ENCODE assay signal across 13 cellular contexts in the genomic region with DNA sequence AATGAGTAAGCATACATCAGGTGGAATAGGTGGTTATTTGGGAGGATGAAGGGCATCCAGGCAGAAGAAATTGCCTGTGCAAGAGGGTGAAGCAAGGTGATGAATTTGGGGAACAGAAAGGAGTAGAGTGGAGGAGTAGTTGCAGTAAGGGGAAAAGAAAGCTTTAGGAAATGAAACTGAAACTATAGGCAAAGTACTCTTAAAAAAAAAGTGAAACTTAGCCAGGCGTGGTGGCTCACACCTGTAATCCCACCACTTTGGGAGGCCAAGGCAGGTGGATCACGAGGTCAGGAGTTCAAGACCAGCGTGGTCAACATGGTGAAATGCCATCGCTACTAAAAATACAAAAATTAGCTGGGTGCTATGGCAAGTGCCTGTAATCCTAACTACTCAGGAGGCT. TPM values are rescaled to one million over a fixed set of nuclear protein-coding genes. Genes with fewer than 3 reads are reported as not detected.
DNase-seq lines count a peak whose midpoint lies in the region; ATAC-seq, FAIRE-seq and TF ChIP-seq lines count a peak whose summit lies in the region.
"Had no signal": no experiment of that assay in that cellular context is flagged by ENCODE, and none has a peak within 500 bp of the region (broad histone marks: within the 10 kb centered on the region; RNA-seq: fewer than 3 reads in every experiment).

No MANE protein-coding gene starts in this region.

- no peak overlapping the region for H2AK5ac ChIP-seq in mesendoderm (ENCODE audit: low read length)

- H3K4me3 Mint-ChIP-seq in activated naive CD8-positive, alpha-beta T cell treated with anti-CD3 and anti-CD28 coated beads, Interleukin-2, amount 50 U/mL, for 24 hours = no peak overlapping the region
- H3K4me3 Mint-ChIP-seq: naive thymus-derived CD8-positive, alpha-beta T cell had no signal

- H3K36me3 ChIP-seq in KMS-11 (ENCODE audit: insufficient read depth) = peaks cover 56% of the 10 kb centered on the region; the same call in 1 of the 2 replicates
- H3K36me3 ChIP-seq in mesendoderm (ENCODE audit: control insufficient read depth, insufficient read depth, low read length) = peaks cover 6% of the 10 kb centered on the region

- no peak for DNase-seq in GM12892 (ENCODE audit: insufficient read length)
- no peak for DNase-seq in activated naive CD8-positive, alpha-beta T cell treated with anti-CD3 and anti-CD28 coated beads, Interleukin-2, amount 50 U/mL, for 24 hours
- no peak for DNase-seq in posterior cingulate gyrus
- DNase-seq in D721Med (ENCODE audit: insufficient read length, low spot score) = no peak
- no peak for DNase-seq in DMS 273 treated with DMSO at 0.1 percent for 48 hours (lab: John Stamatoyannopoulos, UW)
- DNase-seq in mesendoderm = no peak
- DNase-seq: naive thymus-derived CD8-positive, alpha-beta T cell; NCI-H1930 had no signal

- no peak overlapping the region for H2AFZ ChIP-seq in KMS-11 (ENCODE audit: low read depth)

- no peak overlapping the region for H3K9ac ChIP-seq in KMS-11
- H3K9ac ChIP-seq in mesendoderm (ENCODE audit: low read length) = no peak overlapping the region

- H2BK5ac ChIP-seq in mesendoderm (ENCODE audit: low read length) = no peak overlapping the region

- intact Hi-C loops in posterior cingulate gyrus (cut with DNase I) = no loop called here

- H3K4me1 Mint-ChIP-seq in activated naive CD8-positive, alpha-beta T cell treated with anti-CD3 and anti-CD28 coated beads, Interleukin-2, amount 50 U/mL, for 24 hours = peaks cover 9% of the 10 kb centered on the region

- no CpG with 5 or more reads among the region's 4 CpGs for WGBS in mesendoderm (ENCODE audit: extremely low coverage, insufficient coverage, low lambda C conversion rate)

- H3K23ac ChIP-seq in mesendoderm (ENCODE audit: low read length) = no peak overlapping the region

- TF ChIP-seq CTCF in KMS-11 (conservative IDR thresholded peaks at IDR 0.05; ENCODE audit: low read depth, low read length) (no peak), D721Med (IDR thresholded peaks at IDR 0.05; ENCODE audit: insufficient read depth, missing control alignments) (no peak)

- FAIRE-seq in GM12892 (lab: Jason Lieb, UNC) = peak; percentile 62
- no peak for FAIRE-seq in D721Med (lab: Jason Lieb, UNC)
- FAIRE-seq: frontal cortex had no signal

- H3K56ac ChIP-seq in mesendoderm (ENCODE audit: low read length) = no peak overlapping the region

- H3K4me1 ChIP-seq in KMS-11 (ENCODE audit: low read depth, poor library complexity, severe bottlenecking) (peaks cover 16% of the 10 kb centered on the region), mesendoderm (ENCODE audit: control insufficient read depth, low read depth, low read length) (no peaks in the 10 kb centered on the region)
- H3K4me1 ChIP-seq: ascending aorta, suprapubic skin had no signal

- H3K27ac ChIP-seq in KMS-11 (no peak overlapping the region), mesendoderm (ENCODE audit: low read depth, low read length) (no peak overlapping the region)
- H3K27ac ChIP-seq: ascending aorta, suprapubic skin had no signal

- H3K9me3 Mint-ChIP-seq in activated naive CD8-positive, alpha-beta T cell treated with anti-CD3 and anti-CD28 coated beads, Interleukin-2, amount 50 U/mL, for 24 hours = no peaks in the 10 kb centered on the region

- H3K79me2 ChIP-seq in KMS-11 (ENCODE audit: insufficient read depth, low read depth) (peaks cover 14% of the 10 kb centered on the region; the same call in 1 of the 2 replicates), mesendoderm (ENCODE audit: control insufficient read depth, insufficient read depth, low read length) (peaks cover under 1% of the 10 kb centered on the region)

- no peaks in the 10 kb centered on the region for H3K27me3 Mint-ChIP-seq in activated naive CD8-positive, alpha-beta T cell treated with anti-CD3 and anti-CD28 coated beads, Interleukin-2, amount 50 U/mL, for 24 hours
- H3K27me3 Mint-ChIP-seq: naive thymus-derived CD8-positive, alpha-beta T cell had no signal

- no peak overlapping the region for H3K4ac ChIP-seq in mesendoderm (ENCODE audit: low read depth, low read length)

- no peaks in the 10 kb centered on the region; the same call in 1 of the 2 replicates for H4K20me1 ChIP-seq in KMS-11 (ENCODE audit: insufficient read depth)

- no peak overlapping the region for H4K8ac ChIP-seq in mesendoderm (ENCODE audit: low read depth, low read length)

- H2BK120ac ChIP-seq in mesendoderm (ENCODE audit: low read depth, low read length) = no peak overlapping the region

- H2BK15ac ChIP-seq in mesendoderm (replicated peaks; ENCODE audit: low read depth) = no peak overlapping the region

- H3K4me2 ChIP-seq in KMS-11 (peak overlapping the region; percentile 17; the same call in 1 of the 2 replicates), mesendoderm (ENCODE audit: low read length) (no peak overlapping the region)

- peaks cover 3% of the 10 kb centered on the region for H3K79me1 ChIP-seq in mesendoderm (ENCODE audit: low read length)

- H4K5ac ChIP-seq in mesendoderm (ENCODE audit: low read length) = no peak overlapping the region

- H3K18ac ChIP-seq in mesendoderm (ENCODE audit: low read length) = no peak overlapping the region

- H3K27ac Mint-ChIP-seq in activated naive CD8-positive, alpha-beta T cell treated with anti-CD3 and anti-CD28 coated beads, Interleukin-2, amount 50 U/mL, for 24 hours = peak overlapping the region; percentile 43

- H3K27me3 ChIP-seq in KMS-11 (ENCODE audit: insufficient read depth, low read depth) = no peaks in the 10 kb centered on the region
- no peaks in the 10 kb centered on the region for H3K27me3 ChIP-seq in mesendoderm (ENCODE audit: insufficient read depth, low read length, poor library complexity)
- H3K27me3 ChIP-seq: ascending aorta, suprapubic skin had no signal

- peaks cover 66% of the 10 kb centered on the region for H3K36me3 Mint-ChIP-seq in activated naive CD8-positive, alpha-beta T cell treated with anti-CD3 and anti-CD28 coated beads, Interleukin-2, amount 50 U/mL, for 24 hours (ENCODE audit: low read depth)

- H3K4me3 ChIP-seq in KMS-11 (IDR thresholded peaks at IDR 0.05; ENCODE audit: insufficient read depth, low read depth, low read length) (no peak overlapping the region), mesendoderm (ENCODE audit: low read length) (no peak overlapping the region)
- H3K4me3 ChIP-seq: ascending aorta, suprapubic skin had no signal

- no peak for TF ChIP-seq POLR2A in GM12892 (IDR thresholded peaks at IDR 0.05; ENCODE audit: low read depth, low read length)

- ATAC-seq in GM21515 (IDR thresholded peaks at IDR 0.05; ENCODE audit: unreplicated experiment) = peak; percentile 56
- no peak for ATAC-seq in activated naive CD8-positive, alpha-beta T cell treated with anti-CD3 and anti-CD28 coated beads, Interleukin-2, amount 50 U/mL, for 24 hours
- ATAC-seq: naive thymus-derived CD8-positive, alpha-beta T cell had no signal

RNA-seq across cellular contexts. Expression of a gene that starts 17.6 kb away (rescaled TPM):
- polyA plus RNA-seq in GM12892 (2012; ENCODE audit: missing spikeins) = 70.5 TPM
- polyA plus RNA-seq in mesendoderm (2013, experiment 1 of 2) = 128 TPM
- polyA plus RNA-seq in mesendoderm (2013, experiment 2 of 2) = 121 TPM
